In genomic region chr14:51846631-51847488, GRCh38 we compare ENCODE assay signal across 9 cellular contexts. TPM values are rescaled to one million over a fixed set of nuclear protein-coding genes. Genes with fewer than 3 reads are reported as not detected.
DNase-seq lines count a peak whose midpoint lies in the region; ATAC-seq, FAIRE-seq and TF ChIP-seq lines count a peak whose summit lies in the region.
"Had no signal": no experiment of that assay in that cellular context is flagged by ENCODE, and none has a peak within 500 bp of the region (broad histone marks: within the 10 kb centered on the region; RNA-seq: fewer than 3 reads in every experiment).

No MANE protein-coding gene starts in this region.

- H3K4ac ChIP-seq in H9 (ENCODE audit: low read depth, low read length) = no peak overlapping the region; the same call in 1 of the 2 replicates

- no peaks in the 10 kb centered on the region; a peak in 1 of 5 replicates for H3K9me3 Mint-ChIP-seq in H9
- peaks cover 6% of the 10 kb centered on the region for H3K9me3 Mint-ChIP-seq in central memory CD8-positive, alpha-beta T cell

- intact Hi-C loops in HepG2 (cut with micrococcal nuclease; ENCODE audit: unreplicated experiment) = no loop called here

- H3K79me2 ChIP-seq in H9 (ENCODE audit: insufficient read depth, low read length) (no peaks in the 10 kb centered on the region), HepG2 (ENCODE audit: insufficient read depth, low read length) (no peaks in the 10 kb centered on the region)

- H4K5ac ChIP-seq in H9 (ENCODE audit: insufficient read length, low read depth, low read length) = no peak overlapping the region

- no TSS peak for BruUV-seq in HepG2 (replicated peaks; lab: Mats Ljungman, UMichigan)

- H2BK120ac ChIP-seq in H9 (ENCODE audit: low read depth, low read length, poor library complexity, severe bottlenecking) = peak overlapping the region; percentile 93

- POLR2A ChIA-PET in HepG2 (lab: Yijun Ruan, JAX) = no interaction called here

- TF ChIP-seq POLR2A in HepG2 (IDR thresholded peaks at IDR 0.05; ENCODE audit: insufficient read depth in 1 of 2, low read depth in 2 of 2, low read length in 2 of 2) = no peak

- H3K4me1 Mint-ChIP-seq in H9 = peaks cover 24 to 26% of the 10 kb centered on the region in 2 experiments
- peaks cover 60% of the 10 kb centered on the region for H3K4me1 Mint-ChIP-seq in central memory CD8-positive, alpha-beta T cell

- CTCF ChIA-PET in HepG2 (lab: Yijun Ruan, JAX; ENCODE audit: low intra/inter-chr PET ratio, low total read pairs) = no interaction called here

- H2BK5ac ChIP-seq in H9 (ENCODE audit: insufficient read length, low read length) = no peak overlapping the region

- ATAC-seq in central memory CD8-positive, alpha-beta T cell (replicated peaks; ENCODE audit: extremely low read depth, poor library complexity, severe bottlenecking) = peak; percentile 84
- ATAC-seq in HepG2 = no peak

- no peaks in the 10 kb centered on the region for H3K79me1 ChIP-seq in H9 (ENCODE audit: insufficient read depth, low read depth, low read length, poor library complexity, severe bottlenecking)

- peak overlapping the region; percentile 88 to 90 (median 88) for H3K27ac Mint-ChIP-seq in H9
- H3K27ac Mint-ChIP-seq in central memory CD8-positive, alpha-beta T cell (ENCODE audit: low read depth) = peak overlapping the region; percentile 95

- no peak overlapping the region for H2AK5ac ChIP-seq in H9 (ENCODE audit: insufficient read length, low read length)

- H3K9ac ChIP-seq in H9 (ENCODE audit: extremely low read depth, insufficient read length, low read length) = no peak overlapping the region
- no peak overlapping the region for H3K9ac ChIP-seq in HepG2 (ENCODE audit: insufficient read depth, low read depth, low read length)

- H3K4me3 Mint-ChIP-seq in H9 = peak overlapping the region; percentile 47 to 72
- peak overlapping the region; percentile 77 for H3K4me3 Mint-ChIP-seq in central memory CD8-positive, alpha-beta T cell

- no peak for FAIRE-seq in HepG2 (lab: Jason Lieb, UNC)
- FAIRE-seq: TTC549 had no signal

- no peak overlapping the region for H3K56ac ChIP-seq in H9 (ENCODE audit: insufficient read length, low read depth, low read length)

- H3K27me3 ChIP-seq in H9 (ENCODE audit: insufficient read depth, low read length) (no peaks in the 10 kb centered on the region), HepG2 (ENCODE audit: control insufficient read depth in 1 of 2, insufficient read depth in 2 of 2, low read length in 2 of 2) (no peaks in the 10 kb centered on the region; a peak in 1 of 5 replicates)

- peak overlapping the region; percentile 94 for H3K18ac ChIP-seq in H9 (ENCODE audit: insufficient read length, low read depth, low read length)

- TF ChIP-seq CTCF in GM10266 (IDR thresholded peaks at IDR 0.05; ENCODE audit: control insufficient read depth, insufficient read depth, low read depth, missing control alignments) (no peak), H9 (conservative IDR thresholded peaks at IDR 0.05) (no peak), HepG2 (CRISPR knock-in tag; IDR thresholded peaks at IDR 0.05) (no peak)

- H2BK12ac ChIP-seq in H9 (ENCODE audit: insufficient read length, low read depth, low read length) = no peak overlapping the region

- no peak overlapping the region for H4K91ac ChIP-seq in H9 (ENCODE audit: insufficient read length, low read depth, low read length)

- H3K36me3 ChIP-seq in HepG2 (replicated peaks in 1 of 2; ENCODE audit: control insufficient read depth in 1 of 2, insufficient read depth in 2 of 2, low read length in 2 of 2) = no peaks in the 10 kb centered on the region

- H2BK15ac ChIP-seq in H9 (ENCODE audit: low read depth, low read length) = no peak overlapping the region

- WGBS in H9 (ENCODE audit: extremely low coverage, insufficient read length, low lambda C conversion rate) = no CpG with 5 or more reads among the region's 16 CpGs
- 25% methylated on average over 12 of the region's 16 CpGs for WGBS in HepG2 (ENCODE audit: low lambda C conversion rate)

- TF ChIP-seq RAD21 in HepG2 (CRISPR knock-in tag; IDR thresholded peaks at IDR 0.05) = no peak

- no peak overlapping the region for H2BK20ac ChIP-seq in H9 (ENCODE audit: low read depth, low read length, poor library complexity, severe bottlenecking)

- H3K27ac ChIP-seq in H9 (ENCODE audit: insufficient read length, low read depth, low read length) = peak overlapping the region; percentile 49
- no peak overlapping the region for H3K27ac ChIP-seq in HepG2 (ENCODE audit: extremely low read length, insufficient read depth, low read length)

- H3K23ac ChIP-seq in H9 (ENCODE audit: insufficient read length, low read depth, low read length) = no peak overlapping the region

- peak overlapping the region; percentile 9 for H3T11ph ChIP-seq in H9 (ENCODE audit: low read length)

- in situ Hi-C loops in HepG2 (cut with HindIII; ENCODE audit: extremely low pct_ligation_motif_present, low pct_unique_long_range_greater_than_20kb) = no loop called here

- H3K4me1 ChIP-seq in H9 (ENCODE audit: insufficient read depth, low read length) (peaks cover 5% of the 10 kb centered on the region; the same call in 1 of the 2 replicates), HepG2 (ENCODE audit: insufficient read depth, low read length) (no peaks in the 10 kb centered on the region)

- H3K27me3 Mint-ChIP-seq in H9 (ENCODE audit: low read depth) = no peaks in the 10 kb centered on the region
- H3K27me3 Mint-ChIP-seq in central memory CD8-positive, alpha-beta T cell = no peaks in the 10 kb centered on the region

- H4K20me1 ChIP-seq in H9 (ENCODE audit: control insufficient read depth, insufficient read depth, insufficient read length) (no peaks in the 10 kb centered on the region), HepG2 (ENCODE audit: insufficient read depth, low read length) (no peaks in the 10 kb centered on the region)

- no peak overlapping the region for H4K8ac ChIP-seq in H9 (replicated peaks; ENCODE audit: insufficient read length, low read depth, low read length)

- no peaks in the 10 kb centered on the region for H3K9me3 ChIP-seq in H9 (ENCODE audit: control insufficient read depth, low read depth, low read length)
- no peaks in the 10 kb centered on the region for H3K9me3 ChIP-seq in HepG2 (ENCODE audit: low read length)

- H3K4me3 ChIP-seq in HepG2 (replicated peaks in 1 of 3; ENCODE audit: insufficient read depth in 1 of 3, low read depth in 2 of 3, low read length in 3 of 3) = no peak overlapping the region

- TF ChIP-seq EP300 in HepG2 (IDR thresholded peaks at IDR 0.05; ENCODE audit: low read depth in 2 of 2, low read length in 2 of 2) (no peak), HepG2 (CRISPR knock-in tag; IDR thresholded peaks at IDR 0.05; ENCODE audit: borderline replicate concordance) (no peak)

- peak overlapping the region; percentile 36 for H3K4me2 ChIP-seq in H9 (ENCODE audit: insufficient read depth, insufficient read length, low read length)
- no peak overlapping the region for H3K4me2 ChIP-seq in HepG2 (ENCODE audit: low read depth, low read length)

- no peaks in the 10 kb centered on the region for H3K36me3 Mint-ChIP-seq in H9 (ENCODE audit: insufficient read depth in 1 of 3, low read depth in 3 of 3)
- H3K36me3 Mint-ChIP-seq in central memory CD8-positive, alpha-beta T cell (ENCODE audit: insufficient read depth) = peaks cover 17% of the 10 kb centered on the region

- H3K23me2 ChIP-seq in H9 (ENCODE audit: insufficient read length, low read depth, low read length, poor library complexity, severe bottlenecking) = peaks cover 3% of the 10 kb centered on the region

- peak; percentile 76 for DNase-seq in GM10266 (ENCODE audit: extremely low spot score)
- peak; percentile 81 for DNase-seq in H9
- DNase-seq in NCI-H1092 treated with DMSO at 0.1 percent for 48 hours (lab: John Stamatoyannopoulos, UW) = peak; percentile 93
- DNase-seq in activated CD4-positive, CD25-positive, alpha-beta regulatory T cell treated with anti-CD3 and anti-CD28 coated beads, Interleukin-2, amount 50 U/mL, for 16 hours (ENCODE audit: low read depth, low spot score) = peak; percentile 75
- peak; percentile 78 to 93 for DNase-seq in central memory CD8-positive, alpha-beta T cell (ENCODE audit: low spot score in 2 of 2)
- DNase-seq in HepG2 (ENCODE audit: low spot score) = no peak
- peak; percentile 89 for DNase-seq in stimulated activated CD4-positive, alpha-beta T cell treated with anti-CD3 and anti-CD28 coated beads, Interleukin-4, amount 100 ng/mL, for 24 hours
- DNase-seq in SW 1271 (lab: John Stamatoyannopoulos, UW) = no peak

- H3K14ac ChIP-seq in H9 (ENCODE audit: insufficient read depth, low read length) = peak overlapping the region; percentile 91; the same call in 1 of the 2 replicates

- peak overlapping the region; percentile 25 for H2AFZ ChIP-seq in H9 (ENCODE audit: low read length)
- H2AFZ ChIP-seq in HepG2 (ENCODE audit: low read length) = no peak overlapping the region

TF ChIP-seq in HepG2, 621 proteins besides CTCF, POLR2A, EP300 and RAD21 (continues in another document):
- peak; percentile 14; the same call in 1 of the 2 replicates for TF ChIP-seq RFX1 (IDR thresholded peaks at IDR 0.05)
- no peak for TF ChIP-seq ZBTB1 (CRISPR knock-in tag; IDR thresholded peaks at IDR 0.05; ENCODE audit: borderline replicate concordance)

RNA-seq across cellular contexts. Expression of gene GNG2, which starts 13.6 kb away (rescaled TPM):
- 7.0 and 7.9 TPM in 2 replicates for total RNA-seq in H9 (2021)
- not detected in 2 replicates for total RNA-seq in HepG2 (2016; rRNA removed; fragmentation: Illumina TruSeq; extraction: Trizol)
- total RNA-seq in HepG2 (2016; cell fraction: cytosol; rRNA removed; fragmentation: Illumina TruSeq; extraction: Trizol; ENCODE audit: low read depth) = not detected in 2 replicates
- total RNA-seq in HepG2 (2016; cell fraction: insoluble cytoplasmic fraction; rRNA removed; fragmentation: Illumina TruSeq; extraction: Trizol) = not detected in 2 replicates
- not detected in 2 replicates for total RNA-seq in HepG2 (2016; cell fraction: membrane; rRNA removed; fragmentation: Illumina TruSeq; extraction: Trizol)
- not detected in 2 replicates for total RNA-seq in HepG2 (2016; cell fraction: nucleus; rRNA removed; fragmentation: Illumina TruSeq; extraction: Trizol)
- polyA plus RNA-seq in HepG2 (2011; rRNA removed) = not detected in 2 replicates
- not detected in 2 replicates for polyA plus RNA-seq in HepG2 (2011; cell fraction: cytosol; rRNA removed)
- not detected in 2 replicates for polyA plus RNA-seq in HepG2 (2011; cell fraction: nucleus; rRNA removed)
- not detected in 2 replicates for polyA plus RNA-seq in HepG2 (2012)
- not detected in 2 replicates for polyA plus RNA-seq in HepG2 (2016; cell fraction: cytosol; fragmentation: Illumina TruSeq; extraction: Trizol; ENCODE audit: low read depth)
- polyA plus RNA-seq in HepG2 (2016; cell fraction: insoluble cytoplasmic fraction; fragmentation: Illumina TruSeq; extraction: Trizol; ENCODE audit: low read depth) = not detected in 2 replicates
- polyA plus RNA-seq in HepG2 (2016; cell fraction: membrane; fragmentation: Illumina TruSeq; extraction: Trizol; ENCODE audit: low read depth) = not detected in 2 replicates
- not detected in 2 replicates for polyA plus RNA-seq in HepG2 (2016; cell fraction: nucleus; fragmentation: Illumina TruSeq; extraction: Trizol; ENCODE audit: insufficient read depth, low read depth)
- 0.42 TPM in 1 of 2 replicates, not detected in the other for polyA minus RNA-seq in HepG2 (2011; rRNA and poly(A)+ RNA removed; ENCODE audit: low replicate concordance)
- polyA minus RNA-seq in HepG2 (2011; cell fraction: cytosol; rRNA and poly(A)+ RNA removed) = not detected in 2 replicates
- not detected in 2 replicates for polyA minus RNA-seq in HepG2 (2011; cell fraction: nucleus; rRNA and poly(A)+ RNA removed)

Comparison
In these comparisons a context has a peak if more than half of its experiments do, and no peak if none do; other contexts are left out.
1. DNase-seq: peak in GM10266 (single experiment), H9 (single experiment), NCI-H1092 treated with DMSO at 0.1 percent for 48 hours (single experiment), activated CD4-positive, CD25-positive, alpha-beta regulatory T cell treated with anti-CD3 and anti-CD28 coated beads, Interleukin-2, amount 50 U/mL, for 16 hours (single experiment), central memory CD8-positive, alpha-beta T cell (2 of 2) and stimulated activated CD4-positive, alpha-beta T cell treated with anti-CD3 and anti-CD28 coated beads, Interleukin-4, amount 100 ng/mL, for 24 hours (single experiment); none in HepG2 (single experiment) and SW 1271 (0 of 2).